Comparison of ENCODE assay signal across 1 cellular context in genomic region chr1:75724472-75725022, GRCh38.
TF ChIP-seq lines count a peak whose summit lies in the region.

Gene ACADM (plus strand): TSS chr1:75724709. CDS start chr1:75724788, 79 bp downstream.

TF ChIP-seq in HEK293, 187 proteins besides CTCF, POLR2A, EP300 and RAD21 (continued from another document and continues in another):
- no peak for TF ChIP-seq ZNF18 (tag by site-specific recombination; IDR thresholded peaks at IDR 0.05)
- TF ChIP-seq ZBTB48 (tag by site-specific recombination; IDR thresholded peaks at IDR 0.05): no peak
- TF ChIP-seq ZFP37 (tag by site-specific recombination; IDR thresholded peaks at IDR 0.05): peak; percentile 85
- TF ChIP-seq ZNF670 (tag by site-specific recombination; IDR thresholded peaks at IDR 0.05; ENCODE audit: low read depth): no peak
- no peak for TF ChIP-seq ZNF830 (tag by site-specific recombination; IDR thresholded peaks at IDR 0.05; ENCODE audit: low read depth)
- peak; percentile 39; the same call in 1 of the 2 replicates for TF ChIP-seq KLF10 (tag by site-specific recombination; IDR thresholded peaks at IDR 0.05)
- TF ChIP-seq ELK4 (IDR thresholded peaks at IDR 0.05; ENCODE audit: borderline replicate concordance, low read depth, low read length): no peak
- no peak for TF ChIP-seq ATF2 (tag by site-specific recombination; IDR thresholded peaks at IDR 0.05; ENCODE audit: low read depth)
- TF ChIP-seq ZNF311 (tag by site-specific recombination; IDR thresholded peaks at IDR 0.05; ENCODE audit: borderline replicate concordance): no peak
- no peak for TF ChIP-seq SALL2 (tag by site-specific recombination; IDR thresholded peaks at IDR 0.05; ENCODE audit: borderline replicate concordance)
- no peak for TF ChIP-seq ZNF138 (tag by site-specific recombination; IDR thresholded peaks at IDR 0.05; ENCODE audit: borderline replicate concordance)
- no peak for TF ChIP-seq ZNF571 (tag by site-specific recombination; IDR thresholded peaks at IDR 0.05)
- peak; percentile 46; the same call in 1 of the 2 replicates for TF ChIP-seq ZNF580 (tag by site-specific recombination; IDR thresholded peaks at IDR 0.05)
- TF ChIP-seq ZNF791 (tag by site-specific recombination; IDR thresholded peaks at IDR 0.05): no peak
- TF ChIP-seq ZNF530 (tag by site-specific recombination; IDR thresholded peaks at IDR 0.05; ENCODE audit: low read depth): no peak
- TF ChIP-seq ZNF629 (tag by site-specific recombination; IDR thresholded peaks at IDR 0.05): peak; percentile 38; the same call in 1 of the 2 replicates
- TF ChIP-seq ZXDB (tag by site-specific recombination; IDR thresholded peaks at IDR 0.05): peak; percentile 87
- TF ChIP-seq ZNF23 (tag by site-specific recombination; IDR thresholded peaks at IDR 0.05; ENCODE audit: borderline replicate concordance): no peak
- no peak for TF ChIP-seq ZNF416 (tag by site-specific recombination; IDR thresholded peaks at IDR 0.05)
- TF ChIP-seq ZNF660 (tag by site-specific recombination; IDR thresholded peaks at IDR 0.05): peak; percentile 67; the same call in 1 of the 2 replicates
- peak; percentile 89 for TF ChIP-seq HIC1 (tag by site-specific recombination; IDR thresholded peaks at IDR 0.05)
- TF ChIP-seq ZNF214 (tag by site-specific recombination; IDR thresholded peaks at IDR 0.05; ENCODE audit: borderline replicate concordance): no peak
- no peak for TF ChIP-seq FEZF1 (tag by site-specific recombination; IDR thresholded peaks at IDR 0.05)
- TF ChIP-seq ZFP3 (tag by site-specific recombination; IDR thresholded peaks at IDR 0.05; ENCODE audit: low read depth): no peak
- no peak for TF ChIP-seq ZNF133 (tag by site-specific recombination; IDR thresholded peaks at IDR 0.05)
- TF ChIP-seq OSR2 (tag by site-specific recombination; IDR thresholded peaks at IDR 0.05): peak; percentile 36; the same call in 1 of the 2 replicates
- TF ChIP-seq ZNF175 (tag by site-specific recombination; IDR thresholded peaks at IDR 0.05): no peak
- TF ChIP-seq KLF7 (tag by site-specific recombination; IDR thresholded peaks at IDR 0.05; ENCODE audit: borderline replicate concordance): peak; percentile 59; the same call in 1 of the 2 replicates
- no peak for TF ChIP-seq ZNF544 (tag by site-specific recombination; IDR thresholded peaks at IDR 0.05)
- peak; percentile 88 for TF ChIP-seq ZNF335 (tag by site-specific recombination; conservative IDR thresholded peaks at IDR 0.05)
- peak; percentile 55; the same call in 1 of the 2 replicates for TF ChIP-seq ZSCAN30 (tag by site-specific recombination; IDR thresholded peaks at IDR 0.05)
- no peak for TF ChIP-seq ZNF776 (tag by site-specific recombination; IDR thresholded peaks at IDR 0.05; ENCODE audit: borderline replicate concordance)
- TF ChIP-seq ZNF701 (tag by site-specific recombination; IDR thresholded peaks at IDR 0.05): no peak
- TF ChIP-seq ZNF184 (tag by site-specific recombination; IDR thresholded peaks at IDR 0.05): no peak
- peak; percentile 12; the same call in 1 of the 2 replicates for TF ChIP-seq ZNF513 (tag by site-specific recombination; IDR thresholded peaks at IDR 0.05)
- no peak for TF ChIP-seq ZNF140 (tag by site-specific recombination; IDR thresholded peaks at IDR 0.05)
- no peak for TF ChIP-seq ZNF707 (tag by site-specific recombination; IDR thresholded peaks at IDR 0.05)
- 0 out of 2 replicates have a peak, but pooled peaks have one; percentile 13 for TF ChIP-seq ZBTB21 (tag by site-specific recombination; IDR thresholded peaks at IDR 0.05)
- TF ChIP-seq ZNF510 (tag by site-specific recombination; IDR thresholded peaks at IDR 0.05; ENCODE audit: insufficient replicate concordance): no peak
- 0 out of 2 replicates have a peak, but pooled peaks have one; percentile 36 for TF ChIP-seq ZNF362 (tag by site-specific recombination; IDR thresholded peaks at IDR 0.05)
- peak; percentile 36; the same call in 1 of the 2 replicates for TF ChIP-seq PRDM4 (tag by site-specific recombination; IDR thresholded peaks at IDR 0.05)
- peak; percentile 98 for TF ChIP-seq ZNF449 (tag by site-specific recombination; IDR thresholded peaks at IDR 0.05)
- no peak for TF ChIP-seq MYNN (tag by site-specific recombination; IDR thresholded peaks at IDR 0.05; ENCODE audit: borderline replicate concordance)
- TF ChIP-seq SP2 (tag by site-specific recombination; IDR thresholded peaks at IDR 0.05): peak; percentile 95
- TF ChIP-seq TSHZ1 (tag by site-specific recombination; IDR thresholded peaks at IDR 0.05; ENCODE audit: borderline replicate concordance): no peak; the same call in 1 of the 2 replicates
- no peak; the same call in 1 of the 2 replicates for TF ChIP-seq ZNF394 (tag by site-specific recombination; IDR thresholded peaks at IDR 0.05; ENCODE audit: borderline replicate concordance)
- TF ChIP-seq ZNF558 (tag by site-specific recombination; IDR thresholded peaks at IDR 0.05): no peak
- TF ChIP-seq SP3 (tag by site-specific recombination; IDR thresholded peaks at IDR 0.05): peak; percentile 99
- TF ChIP-seq ZNF324 (tag by site-specific recombination; IDR thresholded peaks at IDR 0.05): no peak; the same call in 1 of the 2 replicates
- TF ChIP-seq ZNF514 (tag by site-specific recombination; IDR thresholded peaks at IDR 0.05): no peak
